In genomic region chr3:171412054-171412453, GRCh38 we compare ENCODE assay signal across 16 cellular contexts. TPM values are rescaled to one million over a fixed set of nuclear protein-coding genes. Genes with fewer than 3 reads are reported as not detected.
DNase-seq lines count a peak whose midpoint lies in the region; ATAC-seq, FAIRE-seq and TF ChIP-seq lines count a peak whose summit lies in the region.
"Had no signal": no experiment of that assay in that cellular context is flagged by ENCODE, and none has a peak within 500 bp of the region (broad histone marks: within the 10 kb centered on the region; RNA-seq: fewer than 3 reads in every experiment).

No MANE protein-coding gene starts in this region.

- intact Hi-C loops in CD4-positive, alpha-beta T cell (cut with DNase I, micrococcal nuclease), result no loop called here
- intact Hi-C loops in posterior cingulate gyrus (cut with DNase I), result no loop called here

- CTCF ChIA-PET in CD4-positive, alpha-beta T cell (lab: Charles Lee), result interaction anchor here (1.2 kb wide), 1 partner anchor 10 kb away, joined by 4 read pairs; no protein-coding TSS in a partner anchor
- CTCF ChIA-PET in CD8-positive, alpha-beta memory T cell (lab: Charles Lee), result no interaction called here
- CTCF ChIA-PET in WTC11 (lab: Charles Lee), result interaction anchor here (0.6 to 1.3 kb wide), 2 partner anchors 41 to 156 kb away, joined by 3 read pairs; no protein-coding TSS in a partner anchor

- no peaks in the 10 kb centered on the region for H3K27me3 ChIP-seq in CD4-positive, alpha-beta T cell (ENCODE audit: control insufficient read depth, insufficient read depth, low read length)
- no peaks in the 10 kb centered on the region for H3K27me3 ChIP-seq in CD8-positive, alpha-beta memory T cell (ENCODE audit: insufficient read depth, low read length, poor library complexity, severe bottlenecking)
- H3K27me3 ChIP-seq in keratinocyte (ENCODE audit: control insufficient read depth, extremely low read depth, insufficient read depth, low read length), result no peaks in the 10 kb centered on the region

- no peak overlapping the region for H3K4me3 Mint-ChIP-seq in CD4-positive, alpha-beta T cell
- peak overlapping the region in 1 of 7 donors; percentile 30 for H3K4me3 Mint-ChIP-seq in CD8-positive, alpha-beta memory T cell
- H3K4me3 Mint-ChIP-seq in WTC11, result no peak overlapping the region
- H3K4me3 Mint-ChIP-seq: CD14-positive monocyte had no signal

- DNase-seq in CD4-positive, alpha-beta T cell, result no peak
- DNase-seq in CD8-positive, alpha-beta memory T cell, result no peak
- DNase-seq in WTC11 (ENCODE audit: low spot score) (no peak), keratinocyte (ENCODE audit: low read depth, low spot score) (no peak), NCI-H146 (lab: John Stamatoyannopoulos, UW) (no peak), posterior cingulate gyrus (no peak), NCI-H524 treated with DMSO at 0.1 percent for 48 hours (lab: John Stamatoyannopoulos, UW) (no peak), NOMO-1 treated with DMSO at 0.1 percent for 48 hours (lab: John Stamatoyannopoulos, UW; ENCODE audit: unreplicated experiment) (no peak)
- DNase-seq: DMS79, IMR-90, KBM-7 had no signal

- no peak overlapping the region for H3K4me3 ChIP-seq in CD8-positive, alpha-beta memory T cell (ENCODE audit: low read length)
- H3K4me3 ChIP-seq in keratinocyte (ENCODE audit: control insufficient read depth in 2 of 3, extremely low read depth in 1 of 3, insufficient read depth in 2 of 3, low read depth in 1 of 3, low read length in 3 of 3), result no peak overlapping the region
- H3K4me3 ChIP-seq: A549 had no signal

- no peak overlapping the region for H3K27ac ChIP-seq in CD4-positive, alpha-beta T cell (ENCODE audit: low read depth, low read length)
- H3K27ac ChIP-seq in CD8-positive, alpha-beta memory T cell (ENCODE audit: low read depth, low read length), result no peak overlapping the region
- H3K27ac ChIP-seq in keratinocyte (ENCODE audit: control insufficient read depth, insufficient read depth, low read length), result no peak overlapping the region
- H3K27ac ChIP-seq: A549 had no signal

- no peaks in the 10 kb centered on the region for H3K9me1 ChIP-seq in keratinocyte (ENCODE audit: control insufficient read depth, extremely low read depth, insufficient read depth, low read length)

- no peaks in the 10 kb centered on the region for H3K36me3 ChIP-seq in CD8-positive, alpha-beta memory T cell (ENCODE audit: insufficient read depth, low read length)
- H3K36me3 ChIP-seq in keratinocyte (ENCODE audit: control insufficient read depth in 2 of 2, extremely low read depth in 1 of 2, insufficient read depth in 2 of 2, low read length in 2 of 2), result no peaks in the 10 kb centered on the region

- no peak overlapping the region for H3K4me2 ChIP-seq in keratinocyte (ENCODE audit: control insufficient read depth, extremely low read depth, insufficient read depth, low read depth, low read length)
- H3K4me2 ChIP-seq: A549 had no signal

- H4K20me1 ChIP-seq in keratinocyte (ENCODE audit: control insufficient read depth, extremely low read depth, insufficient read depth, low read length), result no peaks in the 10 kb centered on the region

- no peak for ATAC-seq in CD4-positive, alpha-beta T cell (ENCODE audit: poor library complexity)
- ATAC-seq in WTC11, result no peak
- ATAC-seq: A549, HCT116 had no signal

- H3K27me3 Mint-ChIP-seq in CD4-positive, alpha-beta T cell, result no peaks in the 10 kb centered on the region
- no peaks in the 10 kb centered on the region for H3K27me3 Mint-ChIP-seq in CD8-positive, alpha-beta memory T cell
- H3K27me3 Mint-ChIP-seq in WTC11 (ENCODE audit: low read depth), result no peaks in the 10 kb centered on the region

- no peak overlapping the region for H3K9ac ChIP-seq in keratinocyte (ENCODE audit: control insufficient read depth, extremely low read depth, insufficient read depth, low read length)

- H3K4me1 Mint-ChIP-seq in CD4-positive, alpha-beta T cell (ENCODE audit: low read depth), result peaks cover 85% of the 10 kb centered on the region
- peaks cover 69 to 86% (median 82%) of the 10 kb centered on the region in 3 donors for H3K4me1 Mint-ChIP-seq in CD8-positive, alpha-beta memory T cell
- peaks cover 69% of the 10 kb centered on the region for H3K4me1 Mint-ChIP-seq in WTC11
- H3K4me1 Mint-ChIP-seq: CD14-positive monocyte had no signal

- H3K36me3 Mint-ChIP-seq in CD4-positive, alpha-beta T cell (ENCODE audit: low read depth), result peaks cover 19% of the 10 kb centered on the region
- peaks cover 0 to 5% (median 4%) of the 10 kb centered on the region in 3 donors for H3K36me3 Mint-ChIP-seq in CD8-positive, alpha-beta memory T cell
- no peaks in the 10 kb centered on the region for H3K36me3 Mint-ChIP-seq in WTC11
- H3K36me3 Mint-ChIP-seq: CD14-positive monocyte had no signal

- no peaks in the 10 kb centered on the region for H3K79me2 ChIP-seq in keratinocyte (ENCODE audit: control insufficient read depth, insufficient read depth, low read length)

- TF ChIP-seq CTCF in CD4-positive, alpha-beta T cell (IDR thresholded peaks at IDR 0.05), result no peak
- no peak for TF ChIP-seq CTCF in WTC11 (IDR thresholded peaks at IDR 0.05)
- no peak for TF ChIP-seq CTCF in keratinocyte (optimal IDR thresholded peaks at IDR 0.05 in 1 of 3, IDR thresholded peaks at IDR 0.05 in 1 of 3, conservative IDR thresholded peaks at IDR 0.05 in 1 of 3; ENCODE audit: extremely low read depth in 1 of 3, insufficient read depth in 2 of 3, low read length in 3 of 3)

- FAIRE-seq in keratinocyte (lab: Jason Lieb, UNC), result peak; percentile 48
- FAIRE-seq: A549, GM12891, H54 had no signal

- peak overlapping the region; percentile 1 for H3K27ac Mint-ChIP-seq in CD4-positive, alpha-beta T cell
- peak overlapping the region in 5 of 8 donors; percentile 5 to 86 (median 17) for H3K27ac Mint-ChIP-seq in CD8-positive, alpha-beta memory T cell
- peak overlapping the region; percentile 84 for H3K27ac Mint-ChIP-seq in WTC11
- H3K27ac Mint-ChIP-seq: CD14-positive monocyte had no signal

- POLR2A ChIA-PET in CD4-positive, alpha-beta T cell (lab: Charles Lee), result interaction anchor here (0.6 kb wide), 1 partner anchor 395 kb away, joined by 3 read pairs; no protein-coding TSS in a partner anchor
- POLR2A ChIA-PET in CD8-positive, alpha-beta memory T cell (lab: Charles Lee), result no interaction called here
- POLR2A ChIA-PET in WTC11 (lab: Charles Lee), result no interaction called here

- no peak overlapping the region for H2AFZ ChIP-seq in keratinocyte (ENCODE audit: control insufficient read depth, low read length)

- H3K9me3 Mint-ChIP-seq in CD4-positive, alpha-beta T cell, result no peaks in the 10 kb centered on the region
- H3K9me3 Mint-ChIP-seq in CD8-positive, alpha-beta memory T cell, result no peaks in the 10 kb centered on the region
- H3K9me3 Mint-ChIP-seq in WTC11, result no peaks in the 10 kb centered on the region

- peaks cover 22% of the 10 kb centered on the region for H3K4me1 ChIP-seq in CD8-positive, alpha-beta memory T cell (ENCODE audit: insufficient read depth, low read length)
- peaks cover 15% of the 10 kb centered on the region for H3K4me1 ChIP-seq in keratinocyte (ENCODE audit: control insufficient read depth, extremely low read depth, insufficient read depth, low read length)
- H3K4me1 ChIP-seq: A549 had no signal

- dilution Hi-C loops in keratinocyte (cut with MboI; ENCODE audit: extremely low pct_ligation_motif_present, low sequenced_read_pairs), result no loop called here

- no peaks in the 10 kb centered on the region for H3K9me3 ChIP-seq in CD4-positive, alpha-beta T cell (ENCODE audit: control insufficient read depth, low read length)
- no peaks in the 10 kb centered on the region for H3K9me3 ChIP-seq in CD8-positive, alpha-beta memory T cell (ENCODE audit: low read length)
- no peaks in the 10 kb centered on the region for H3K9me3 ChIP-seq in keratinocyte (ENCODE audit: control insufficient read depth, low read depth, low read length)
- H3K9me3 ChIP-seq: A549 had no signal

TF ChIP-seq in WTC11, 78 proteins besides CTCF, POLR2A, EP300 and RAD21 (continues in another document):
- TF ChIP-seq EMX1 (CRISPR knock-in tag; IDR thresholded peaks at IDR 0.05) (no peak), ELF4 (CRISPR knock-in tag; IDR thresholded peaks at IDR 0.05; ENCODE audit: low read depth) (no peak), E2F4 (CRISPR knock-in tag; IDR thresholded peaks at IDR 0.05; ENCODE audit: borderline replicate concordance, low read depth) (no peak)
- TF ChIP-seq, protein P1, sequence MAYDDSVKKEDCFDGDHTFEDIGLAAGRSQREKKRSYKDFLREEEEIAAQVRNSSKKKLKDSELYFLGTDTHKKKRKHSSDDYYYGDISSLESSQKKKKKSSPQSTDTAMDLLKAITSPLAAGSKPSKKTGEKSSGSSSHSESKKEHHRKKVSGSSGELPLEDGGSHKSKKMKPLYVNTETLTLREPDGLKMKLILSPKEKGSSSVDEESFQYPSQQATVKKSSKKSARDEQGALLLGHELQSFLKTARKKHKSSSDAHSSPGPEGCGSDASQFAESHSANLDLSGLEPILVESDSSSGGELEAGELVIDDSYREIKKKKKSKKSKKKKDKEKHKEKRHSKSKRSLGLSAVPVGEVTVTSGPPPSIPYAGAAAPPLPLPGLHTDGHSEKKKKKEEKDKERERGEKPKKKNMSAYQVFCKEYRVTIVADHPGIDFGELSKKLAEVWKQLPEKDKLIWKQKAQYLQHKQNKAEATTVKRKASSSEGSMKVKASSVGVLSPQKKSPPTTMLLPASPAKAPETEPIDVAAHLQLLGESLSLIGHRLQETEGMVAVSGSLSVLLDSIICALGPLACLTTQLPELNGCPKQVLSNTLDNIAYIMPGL (CRISPR knock-in tag; IDR thresholded peaks at IDR 0.05), result no peak

RNA-seq across cellular contexts. Expression of gene TNIK, which starts 48.2 kb away (rescaled TPM):
- 10 to 100 TPM; 71.0 to 78.3 TPM for total RNA-seq in CD4-positive, alpha-beta T cell
- 10 to 100 TPM; 15.9 to 19.2 TPM for total RNA-seq in CD8-positive, alpha-beta memory T cell
- polyA plus RNA-seq in CD8-positive, alpha-beta memory T cell, result 17.7 TPM
- 50.3 to 53.0 TPM (median 51.9 TPM) in 3 replicates for total RNA-seq in WTC11 (2021)
- polyA plus RNA-seq in keratinocyte, result 2.0 to 4.4 TPM (median 3.6 TPM) in 3 replicates
- polyA plus RNA-seq in keratinocyte (2011; ENCODE audit: low read depth), result 1.0 TPM
- polyA plus RNA-seq in keratinocyte (2011; cell fraction: cytosol; rRNA removed), result 2.9 TPM in 2 replicates
- 7.6 and 7.8 TPM in 2 replicates for polyA plus RNA-seq in keratinocyte (2011; cell fraction: nucleus; rRNA removed)
- 0.63 and 7.1 TPM in 2 replicates for polyA plus RNA-seq in keratinocyte (2012; ENCODE audit: low replicate concordance)
- polyA minus RNA-seq in keratinocyte, result 3.8 to 12.0 TPM (median 7.2 TPM) in 3 replicates
- polyA minus RNA-seq in keratinocyte (2011; cell fraction: cytosol; rRNA and poly(A)+ RNA removed), result 2.3 TPM
- polyA minus RNA-seq in keratinocyte (2011; cell fraction: nucleus; rRNA and poly(A)+ RNA removed), result 6.2 and 16.0 TPM in 2 replicates

Comparison
In these comparisons a context has a peak if more than half of its experiments do, and no peak if none do; other contexts are left out.
1. H3K27ac Mint-ChIP-seq: peak in every context shown above with its lines; median percentile 84 in WTC11; 17 in CD8-positive, alpha-beta memory T cell; 1 in CD4-positive, alpha-beta T cell.